Comparison of ENCODE assay signal across 9 cellular contexts in the genomic region with DNA sequence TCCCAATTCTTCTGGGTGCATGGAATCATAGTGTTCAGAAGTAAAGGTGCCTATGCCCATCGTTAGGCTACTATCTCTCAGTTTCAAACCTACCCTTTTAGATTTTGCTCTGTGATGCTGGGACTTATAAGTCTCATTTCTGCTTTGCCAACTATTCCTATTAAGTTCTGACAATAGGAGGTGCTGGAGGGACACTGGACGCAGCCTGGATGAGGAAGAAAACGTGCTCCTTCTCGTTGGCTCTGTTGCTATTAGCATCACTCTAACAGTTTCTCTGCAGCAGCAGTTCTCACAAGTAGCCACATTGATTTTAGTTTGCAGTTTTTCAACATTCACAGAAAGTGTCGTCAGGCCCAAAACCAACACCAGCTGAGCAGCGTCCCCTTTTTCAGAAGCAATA.
DNase-seq lines count a peak whose midpoint lies in the region; ATAC-seq and TF ChIP-seq lines count a peak whose summit lies in the region.
"Had no signal": no experiment of that assay in that cellular context is flagged by ENCODE, and none has a peak within 500 bp of the region (broad histone marks: within the 10 kb centered on the region; RNA-seq: fewer than 3 reads in every experiment).

No MANE protein-coding gene starts in this region.

- H3K36me3 ChIP-seq in heart right ventricle (no peaks in the 10 kb centered on the region), tibial artery (no peaks in the 10 kb centered on the region)

- H3K27me3 ChIP-seq in heart right ventricle (no peaks in the 10 kb centered on the region), tibial artery (no peaks in the 10 kb centered on the region)

- 34 to 45% methylated on average over 6 of the region's 6 CpGs for WGBS in heart right ventricle, 2 donors

- peak in 7 of 9 donors; percentile 43 to 67 (median 57) for TF ChIP-seq CTCF in heart right ventricle (IDR thresholded peaks at IDR 0.05)
- peak; percentile 28 to 34 for TF ChIP-seq CTCF in tibial artery (IDR thresholded peaks at IDR 0.05)

- peak; percentile 38 for DNase-seq in DMS53 (lab: John Stamatoyannopoulos, UW)
- no peak for DNase-seq in DMS53 treated with DMSO at 0.1 percent for 48 hours (lab: John Stamatoyannopoulos, UW; ENCODE audit: unreplicated experiment)
- DNase-seq in heart right ventricle, result peak in 1 of 2 donors; percentile 38
- DNase-seq in tibial artery, result peak in 1 of 2 donors; percentile 43
- DNase-seq in central memory CD4-positive, alpha-beta T cell, result no peak
- DNase-seq: ACHN had no signal

- intact Hi-C loops in heart right ventricle (cut with DNase I), result loop anchor here in 2 of 10 donors (2.0 to 10.0 kb wide), 2 partner anchors 160 to 192 kb away; no protein-coding TSS in a partner anchor
- intact Hi-C loops in tibial artery (cut with DNase I; ENCODE audit: low total_unique reads), result no loop called here

- H3K4me1 ChIP-seq in heart right ventricle (no peaks in the 10 kb centered on the region), tibial artery (no peaks in the 10 kb centered on the region)

- H3K4me3 ChIP-seq in heart right ventricle, result no peak overlapping the region
- H3K4me3 ChIP-seq in tibial artery, result no peak overlapping the region

- ATAC-seq in SK-N-SH treated with all-trans-retinoic acid at 6 μM for 48 hours (peak; percentile 92), heart right ventricle (peak in 6 of 8 donors; percentile 46 to 75 (median 66)), GM18511 (IDR thresholded peaks at IDR 0.05; ENCODE audit: unreplicated experiment) (no peak), HG02938 (IDR thresholded peaks at IDR 0.05; ENCODE audit: unreplicated experiment) (no peak)

- H3K9me3 ChIP-seq in heart right ventricle (peaks cover 0 to 9% (median 0%) of the 10 kb centered on the region in 11 donors), tibial artery (no peaks in the 10 kb centered on the region)

- H3K27ac ChIP-seq in heart right ventricle (no peak overlapping the region), tibial artery (no peak overlapping the region)

TF ChIP-seq in SK-N-SH treated with all-trans-retinoic acid at 6 μM for 48 hours, 23 proteins besides CTCF, POLR2A, EP300 and RAD21:
- TF ChIP-seq ZFP3 (CRISPR knock-in tag; IDR thresholded peaks at IDR 0.05), result no peak

Comparison
In these comparisons a context has a peak if more than half of its experiments do, and no peak if none do; other contexts are left out.
1. ATAC-seq: peak in SK-N-SH treated with all-trans-retinoic acid at 6 μM for 48 hours (single experiment) and heart right ventricle (6 of 8); none in GM18511 (single experiment) and HG02938 (single experiment).